Comparison of ENCODE assay signal across 33 cellular contexts in the genomic region with DNA sequence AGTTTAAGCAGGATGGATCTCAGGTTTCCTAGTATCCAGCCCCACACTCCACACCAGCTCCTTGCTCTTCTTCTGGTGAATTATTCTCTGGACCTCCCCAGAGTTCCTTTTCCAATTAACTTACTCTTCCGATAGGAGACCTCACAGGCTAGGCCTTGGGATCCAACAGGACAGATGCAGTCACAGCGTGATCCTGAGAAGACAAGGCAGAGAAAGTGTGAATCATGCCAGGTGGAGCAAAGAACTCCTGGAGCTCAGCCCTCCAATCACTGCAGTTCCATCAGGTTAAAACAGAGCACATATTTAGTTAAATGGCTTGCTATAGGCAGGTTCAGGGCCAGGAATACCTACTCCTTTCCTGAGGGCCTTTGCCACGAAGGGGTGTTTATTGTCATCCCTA. TPM values are rescaled to one million over a fixed set of nuclear protein-coding genes. Genes with fewer than 3 reads are reported as not detected.
"Had no signal": no experiment of that assay in that cellular context is flagged by ENCODE, and none has a peak within 500 bp of the region (broad histone marks: within the 10 kb centered on the region; RNA-seq: fewer than 3 reads in every experiment).

No MANE protein-coding gene starts in this region.

- H3K36me3 ChIP-seq: left lung, sigmoid colon, tibial artery had no signal

- H3K4me3 Mint-ChIP-seq: central memory CD8-positive, alpha-beta T cell; naive thymus-derived CD4-positive, alpha-beta T cell; nephron; stimulated activated memory B cell treated with anti-CD40 and anti-IgM and Interleukin-4, amounts not matched to agents 10 μg/mL and 1 μg/mL and 100 μg/mL, for 72 hours; type B pancreatic cell had no signal

- H3K27ac ChIP-seq: epithelial cell of prostate, left lung, psoas muscle, sigmoid colon, testis, tibial artery had no signal

- ATAC-seq: esophagus mucosa; left cardiac atrium; left lung; naive thymus-derived CD4-positive, alpha-beta T cell; psoas muscle; right cardiac atrium; stimulated activated memory B cell treated with anti-CD40 and anti-IgM and Interleukin-4, amounts not matched to agents 10 μg/mL and 1 μg/mL and 100 μg/mL, for 72 hours; stimulated activated naive CD8-positive, alpha-beta T cell treated with anti-CD3 and anti-CD28 coated beads, Interleukin-15, Interleukin-2, amounts not matched to agents 100 U/mL and 50 U/mL, for 24 hours had no signal

- H3K9me3 Mint-ChIP-seq: type B pancreatic cell had no signal

- H3K36me3 Mint-ChIP-seq: naive thymus-derived CD4-positive, alpha-beta T cell; stimulated activated memory B cell treated with anti-CD40 and anti-IgM and Interleukin-4, amounts not matched to agents 10 μg/mL and 1 μg/mL and 100 μg/mL, for 72 hours; type B pancreatic cell had no signal

- H3K4me3 ChIP-seq: dorsolateral prefrontal cortex, left lung, psoas muscle, sigmoid colon, testis, tibial artery had no signal

- H3K27ac Mint-ChIP-seq: naive thymus-derived CD4-positive, alpha-beta T cell; nephron; stimulated activated memory B cell treated with anti-CD40 and anti-IgM and Interleukin-4, amounts not matched to agents 10 μg/mL and 1 μg/mL and 100 μg/mL, for 72 hours; type B pancreatic cell had no signal

- H3K4me1 ChIP-seq: left lung, psoas muscle, sigmoid colon, testis, tibial artery had no signal

- DNase-seq: effector CD4-positive, alpha-beta T cell; head of caudate nucleus; left cardiac atrium; left lung; mesenchymal stem cell; midbrain; naive thymus-derived CD4-positive, alpha-beta T cell; nucleus accumbens; posterior cingulate gyrus; psoas muscle; right cardiac atrium; sigmoid colon; stimulated activated CD4-positive, alpha-beta T cell treated with anti-CD3 and anti-CD28 coated beads, Interleukin-2, amount 100 ng/mL, for 24 hours; stimulated activated CD4-positive, alpha-beta T cell treated with anti-CD3 and anti-CD28 coated beads, Interleukin-4, amount 100 ng/mL, for 4 hours; stimulated activated naive CD8-positive, alpha-beta T cell treated with anti-CD3 and anti-CD28 coated beads, Interleukin-15, Interleukin-2, amounts not matched to agents 100 U/mL and 50 U/mL, for 24 hours; testis; tibial artery had no signal

- H3K9me3 ChIP-seq: left lung, psoas muscle, sigmoid colon, testis, tibial artery had no signal

- H3K4me1 Mint-ChIP-seq: central memory CD8-positive, alpha-beta T cell; naive thymus-derived CD4-positive, alpha-beta T cell; stimulated activated memory B cell treated with anti-CD40 and anti-IgM and Interleukin-4, amounts not matched to agents 10 μg/mL and 1 μg/mL and 100 μg/mL, for 72 hours had no signal

- H3K27me3 ChIP-seq: dorsolateral prefrontal cortex, left lung, sigmoid colon, testis, tibial artery had no signal

RNA-seq across cellular contexts. Expression of a gene that starts 34.1 kb away (rescaled TPM):
- total RNA-seq: dorsolateral prefrontal cortex; esophagus mucosa; fibroblast of lung; frontal cortex; glomerular endothelial cell; kidney epithelial cell; left cardiac atrium; lower leg skin; lung microvascular endothelial cell; naive thymus-derived CD4-positive, alpha-beta T cell; osteocyte; psoas muscle; renal cortical epithelial cell; right cardiac atrium; sigmoid colon; skeletal muscle tissue had no signal
- polyA plus RNA-seq: fibroblast of lung; naive thymus-derived CD4-positive, alpha-beta T cell; psoas muscle; right cardiac atrium; sigmoid colon had no signal
